In genomic region chr2:189179607-189179979, GRCh38 we compare ENCODE assay signal across 8 cellular contexts. TPM values are rescaled to one million over a fixed set of nuclear protein-coding genes. Genes with fewer than 3 reads are reported as not detected.
A peak's percentile ranks its signal among the peaks of the same experiment; 100 is the strongest.
DNase-seq lines count a peak whose midpoint lies in the region; ATAC-seq and TF ChIP-seq lines count a peak whose summit lies in the region.

TSS of gene COL5A2 (minus strand) at chr2:189179761. CDS start at chr2:189179604, 157 bp downstream.

- H3K4me3 Mint-ChIP-seq in naive thymus-derived CD4-positive, alpha-beta T cell: peak within 1 kb of the TSS in 9 of 10 donors; percentile 6 to 72 (median 63)
- no peak within 1 kb of the TSS for H3K4me3 Mint-ChIP-seq in activated CD4-positive, alpha-beta T cell treated with anti-CD3 and anti-CD28 coated beads, Interleukin-2, amount 10 ng/mL, durations not matched to agents 24 days and 14 days

- peak within 1 kb of the TSS; percentile 56 for H3K9ac ChIP-seq in fibroblast of lung (ENCODE audit: insufficient read depth, low read length)

- CTCF ChIA-PET in naive thymus-derived CD4-positive, alpha-beta T cell (lab: Charles Lee): no interaction called here

- POLR2A ChIA-PET in naive thymus-derived CD4-positive, alpha-beta T cell (lab: Charles Lee): no interaction called here

- ATAC-seq in RWPE2 (ENCODE audit: low read depth): peak; percentile 80
- ATAC-seq in naive thymus-derived CD4-positive, alpha-beta T cell: no peak
- ATAC-seq in GM19351 (IDR thresholded peaks at IDR 0.05; ENCODE audit: unreplicated experiment): no peak

- no peak within 1 kb of the TSS for H2AFZ ChIP-seq in fibroblast of lung (ENCODE audit: low read length)

- DNase-seq in Ammon's horn (ENCODE audit: low spot score) (peak; percentile 36), RWPE2 (ENCODE audit: low spot score) (no peak), fibroblast of lung (ENCODE audit: low read depth in 2 of 2) (peak; percentile 95), HUDEP-2 (lab: John Stamatoyannopoulos, UW; ENCODE audit: unreplicated experiment in 76 of 76) (no peak), NCI-H2029 (lab: John Stamatoyannopoulos, UW) (no peak)
- peak in 2 of 9 donors; percentile 3 for DNase-seq in naive thymus-derived CD4-positive, alpha-beta T cell
- no peak for DNase-seq in activated CD4-positive, alpha-beta T cell treated with anti-CD3 and anti-CD28 coated beads, Interleukin-2, amount 10 ng/mL, durations not matched to agents 24 days and 14 days

- H3K27me3 ChIP-seq in RWPE2 (ENCODE audit: insufficient read depth, poor library complexity, severe bottlenecking) (no peaks in the 10 kb centered on the region), fibroblast of lung (ENCODE audit: control insufficient read depth, insufficient read depth, low read length) (no peaks in the 10 kb centered on the region)
- no peaks in the 10 kb centered on the region for H3K27me3 ChIP-seq in naive thymus-derived CD4-positive, alpha-beta T cell (ENCODE audit: control insufficient read depth in 2 of 2, insufficient read depth in 2 of 2, low read length in 2 of 2)

- intact Hi-C loops in naive thymus-derived CD4-positive, alpha-beta T cell (cut with micrococcal nuclease): no loop called here
- intact Hi-C loops in activated CD4-positive, alpha-beta T cell treated with anti-CD3 and anti-CD28 coated beads, Interleukin-2, amount 10 ng/mL, durations not matched to agents 24 days and 14 days (cut with micrococcal nuclease): no loop called here

- H3K9me3 Mint-ChIP-seq in naive thymus-derived CD4-positive, alpha-beta T cell: no peaks in the 10 kb centered on the region
- no peaks in the 10 kb centered on the region for H3K9me3 Mint-ChIP-seq in activated CD4-positive, alpha-beta T cell treated with anti-CD3 and anti-CD28 coated beads, Interleukin-2, amount 10 ng/mL, durations not matched to agents 24 days and 14 days

- H3K27me3 Mint-ChIP-seq in naive thymus-derived CD4-positive, alpha-beta T cell: peaks cover 10 to 24% (median 14%) of the 10 kb centered on the region in 5 donors
- peaks cover 21% of the 10 kb centered on the region for H3K27me3 Mint-ChIP-seq in activated CD4-positive, alpha-beta T cell treated with anti-CD3 and anti-CD28 coated beads, Interleukin-2, amount 10 ng/mL, durations not matched to agents 24 days and 14 days

- TF ChIP-seq CTCF in RWPE2 (IDR thresholded peaks at IDR 0.05; ENCODE audit: poor library complexity, severe bottlenecking) (no peak), fibroblast of lung (conservative IDR thresholded peaks at IDR 0.05 in 1 of 2, IDR thresholded peaks at IDR 0.05 in 1 of 2; ENCODE audit: low read depth in 1 of 2, low read length in 2 of 2) (no peak)

- H3K9me3 ChIP-seq in RWPE2 (ENCODE audit: severe bottlenecking) (no peaks in the 10 kb centered on the region), fibroblast of lung (ENCODE audit: control insufficient read depth, insufficient read depth, low read depth, low read length) (no peaks in the 10 kb centered on the region)
- H3K9me3 ChIP-seq in naive thymus-derived CD4-positive, alpha-beta T cell (ENCODE audit: control insufficient read depth in 2 of 3, low read length in 3 of 3): no peaks in the 10 kb centered on the region

- H3K4me2 ChIP-seq in fibroblast of lung (ENCODE audit: extremely low read depth, insufficient read depth, low read length): peak within 1 kb of the TSS; percentile 42

- H3K4me1 Mint-ChIP-seq in naive thymus-derived CD4-positive, alpha-beta T cell: peaks cover 7 to 18% (median 17%) of the 10 kb centered on the region in 7 donors
- H3K4me1 Mint-ChIP-seq in activated CD4-positive, alpha-beta T cell treated with anti-CD3 and anti-CD28 coated beads, Interleukin-2, amount 10 ng/mL, durations not matched to agents 24 days and 14 days: peaks cover 2% of the 10 kb centered on the region

- no peak within 1 kb of the TSS for H3K27ac Mint-ChIP-seq in naive thymus-derived CD4-positive, alpha-beta T cell
- no peak within 1 kb of the TSS for H3K27ac Mint-ChIP-seq in activated CD4-positive, alpha-beta T cell treated with anti-CD3 and anti-CD28 coated beads, Interleukin-2, amount 10 ng/mL, durations not matched to agents 24 days and 14 days

- no peaks in the 10 kb centered on the region for H3K36me3 ChIP-seq in RWPE2 (ENCODE audit: low read depth)
- no peaks in the 10 kb centered on the region for H3K36me3 ChIP-seq in fibroblast of lung (ENCODE audit: control insufficient read depth, insufficient read depth, low read length)
- no peaks in the 10 kb centered on the region for H3K36me3 ChIP-seq in naive thymus-derived CD4-positive, alpha-beta T cell (ENCODE audit: control insufficient read depth in 2 of 3, insufficient read depth in 3 of 3, low read length in 3 of 3)

- peak within 1 kb of the TSS; percentile 22 for H3K4me3 ChIP-seq in RWPE2 (ENCODE audit: severe bottlenecking)
- H3K4me3 ChIP-seq in fibroblast of lung (replicated peaks in 1 of 4; ENCODE audit: control extremely low read depth in 1 of 4, insufficient read depth in 1 of 4, low read depth in 3 of 4, low read length in 4 of 4): peak within 1 kb of the TSS; percentile 75 to 90 (median 86)
- H3K4me3 ChIP-seq in naive thymus-derived CD4-positive, alpha-beta T cell (ENCODE audit: low read length): no peak within 1 kb of the TSS

- H3K79me2 ChIP-seq in fibroblast of lung (ENCODE audit: control insufficient read depth, insufficient read depth, low read length): peaks cover 51% of the 10 kb centered on the region

- H3K27ac ChIP-seq in RWPE2 (ENCODE audit: poor library complexity, severe bottlenecking): no peak within 1 kb of the TSS
- H3K27ac ChIP-seq in fibroblast of lung (ENCODE audit: insufficient read depth, low read length): peak within 1 kb of the TSS; percentile 76
- H3K27ac ChIP-seq in naive thymus-derived CD4-positive, alpha-beta T cell (ENCODE audit: low read depth, low read length): no peak within 1 kb of the TSS

- H3K4me1 ChIP-seq in RWPE2 (ENCODE audit: insufficient read depth, poor library complexity, severe bottlenecking) (no peaks in the 10 kb centered on the region), fibroblast of lung (ENCODE audit: control insufficient read depth, extremely low read depth, insufficient read depth, low read length) (no peaks in the 10 kb centered on the region)
- H3K4me1 ChIP-seq in naive thymus-derived CD4-positive, alpha-beta T cell (ENCODE audit: control insufficient read depth in 2 of 2, insufficient read depth in 2 of 2, low read length in 2 of 2): peaks cover 0 to 9% of the 10 kb centered on the region in 2 donors

- peaks cover 0 to 3% (median 0%) of the 10 kb centered on the region in 5 donors for H3K36me3 Mint-ChIP-seq in naive thymus-derived CD4-positive, alpha-beta T cell
- no peaks in the 10 kb centered on the region for H3K36me3 Mint-ChIP-seq in activated CD4-positive, alpha-beta T cell treated with anti-CD3 and anti-CD28 coated beads, Interleukin-2, amount 10 ng/mL, durations not matched to agents 24 days and 14 days (ENCODE audit: low read depth)

- no peaks in the 10 kb centered on the region for H4K20me1 ChIP-seq in fibroblast of lung (ENCODE audit: control insufficient read depth, extremely low read depth, insufficient read depth, low read length)

RNA-seq across cellular contexts. Expression of gene COL5A2, which starts in this region (rescaled TPM):
- 200 and 253 TPM in 2 replicates for total RNA-seq in fibroblast of lung
- 93.1 and 353 TPM in 2 replicates for polyA plus RNA-seq in fibroblast of lung
- polyA plus RNA-seq in fibroblast of lung (2012): 101 and 369 TPM in 2 replicates
- 109 and 270 TPM in 2 replicates for polyA minus RNA-seq in fibroblast of lung (ENCODE audit: low replicate concordance)
- total RNA-seq in naive thymus-derived CD4-positive, alpha-beta T cell: 1 to 10 TPM in 2 of 5 experiments, under 1 TPM in 3; 0.31 to 2.3 (median 0.98) TPM
- polyA plus RNA-seq in naive thymus-derived CD4-positive, alpha-beta T cell: under 1 TPM; 0.09 to 0.29 TPM
- total RNA-seq in activated CD4-positive, alpha-beta T cell treated with anti-CD3 and anti-CD28 coated beads, Interleukin-2, amount 10 ng/mL, durations not matched to agents 24 days and 14 days: 0.49 and 0.66 TPM in 2 replicates

Comparison
In these comparisons a context has a peak if more than half of its experiments do, and no peak if none do; other contexts are left out.
1. RNA of gene COL5A2 (total RNA-seq): 200 to 253 TPM in fibroblast of lung; 0.31 to 2.3 TPM in naive thymus-derived CD4-positive, alpha-beta T cell and 0.49 to 0.66 TPM in activated CD4-positive, alpha-beta T cell treated with anti-CD3 and anti-CD28 coated beads, Interleukin-2, amount 10 ng/mL, durations not matched to agents 24 days and 14 days; every median in the first group is over 10 times any median in the second.
2. RNA of gene COL5A2 (polyA plus RNA-seq): 93.1 to 369 TPM in fibroblast of lung; 0.09 to 0.29 TPM in naive thymus-derived CD4-positive, alpha-beta T cell; every median in the first group is over 10 times any median in the second.
3. DNase-seq: peak in Ammon's horn (single experiment) and fibroblast of lung (2 of 2); none in RWPE2 (single experiment), HUDEP-2 (0 of 76), activated CD4-positive, alpha-beta T cell treated with anti-CD3 and anti-CD28 coated beads, Interleukin-2, amount 10 ng/mL, durations not matched to agents 24 days and 14 days (single experiment) and NCI-H2029 (single experiment).